ENCODE assay signal across 29 cellular contexts in the genomic region with DNA sequence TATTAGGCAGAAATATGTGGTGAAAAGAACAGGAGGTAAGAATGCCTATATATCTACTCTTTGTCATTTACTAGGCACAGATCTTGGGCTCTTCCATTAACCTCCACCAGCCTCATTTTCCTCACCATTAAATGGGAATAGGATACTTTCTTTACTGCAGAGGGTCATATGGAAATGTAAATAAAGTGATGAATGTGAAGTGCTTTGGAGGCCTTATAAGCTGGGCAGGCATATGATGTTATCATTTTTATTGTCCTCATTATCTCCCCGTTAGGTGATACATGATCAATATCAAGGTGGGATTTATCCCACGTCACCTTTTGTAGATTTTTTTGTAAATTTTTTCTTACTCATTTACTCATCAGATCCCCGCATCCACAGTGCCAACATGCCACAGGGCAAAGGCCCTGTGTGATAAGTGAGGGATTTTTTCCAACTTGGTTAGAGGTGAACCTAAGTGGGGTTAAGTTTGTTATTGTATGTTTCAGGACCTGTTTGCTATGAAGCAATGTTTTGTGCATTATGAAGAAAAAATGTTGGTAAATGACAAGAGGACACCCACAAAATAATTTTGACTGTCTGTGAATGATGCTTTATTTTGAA.
"Had no signal": no experiment of that assay in that cellular context is flagged by ENCODE, and none has a peak within 500 bp of the region (broad histone marks: within the 10 kb centered on the region; RNA-seq: fewer than 3 reads in every experiment).

No MANE protein-coding gene starts in this region.

- H3K27ac Mint-ChIP-seq: activated CD8-positive, alpha-beta T cell treated with anti-CD3 and anti-CD28 coated beads, Interleukin-2, amount 10 ng/mL, durations not matched to agents 7 days and 5 days; activated naive CD4-positive, alpha-beta T cell treated with anti-CD3 and anti-CD28 coated beads, Interleukin-2, amount 50 U/mL, for 72 hours; activated naive CD8-positive, alpha-beta T cell treated with anti-CD3 and anti-CD28 coated beads, Interleukin-2, amount 50 U/mL, for 24 hours; activated T-cell treated with anti-CD3 and anti-CD28 coated beads, Interleukin-2, amount 50 U/mL, for 24 hours; activated T-helper 1 cell treated with anti-CD3 and anti-CD28 coated beads, Interleukin-12 subunit alpha, Interleukin-12 subunit beta, Interleukin-2, Interleukin-4 antibody, amounts not matched to agents 30 ng/mL and 10 ng/mL and 1 ng/mL, durations not matched to agents 14 hours and 24 hours and 36 hours; IgD-negative memory B cell; T-helper 17 cell; WTC11 had no signal

- ATAC-seq: activated CD8-positive, alpha-beta T cell treated with anti-CD3 and anti-CD28 coated beads, Interleukin-2, amount 10 ng/mL, durations not matched to agents 7 days and 5 days; activated naive CD4-positive, alpha-beta T cell treated with anti-CD3 and anti-CD28 coated beads, Interleukin-2, amount 50 U/mL, for 72 hours; activated naive CD8-positive, alpha-beta T cell treated with anti-CD3 and anti-CD28 coated beads, Interleukin-2, amount 50 U/mL, for 24 hours; body of pancreas; PC-3; T-helper 17 cell; WTC11 had no signal

- H3K27ac ChIP-seq: ascending aorta, body of pancreas had no signal

- H3K36me3 Mint-ChIP-seq: activated naive CD4-positive, alpha-beta T cell treated with anti-CD3 and anti-CD28 coated beads, Interleukin-2, amount 50 U/mL, for 72 hours; IgD-negative memory B cell; WTC11 had no signal

- H3K4me1 ChIP-seq: ascending aorta, body of pancreas had no signal

- H3K9me3 ChIP-seq: ascending aorta, body of pancreas, MG63 had no signal

- DNase-seq: activated CD4-positive, alpha-beta T cell treated with anti-CD3 and anti-CD28 coated beads for 48 hours; activated CD4-positive, alpha-beta T cell treated with anti-CD3 and anti-CD28 coated beads, Interleukin-2, amount 50 U/mL, for 4 hours; activated CD4-positive, CD25-positive, alpha-beta regulatory T cell treated with anti-CD3 and anti-CD28 coated beads, Interleukin-2, amount 50 U/mL, for 72 hours; activated CD8-positive, alpha-beta memory T cell treated with anti-CD3 and anti-CD28 coated beads, Interleukin-2, amount 50 U/mL, for 48 hours; activated CD8-positive, alpha-beta T cell treated with anti-CD3 and anti-CD28 coated beads, Interleukin-2, amount 10 ng/mL, durations not matched to agents 7 days and 5 days; activated effector memory CD4-positive, alpha-beta T cell treated with Interleukin-2 at 50 U/mL for 16 hours; activated naive CD4-positive, alpha-beta T cell; activated naive CD8-positive, alpha-beta T cell treated with anti-CD3 and anti-CD28 coated beads, Interleukin-2, amount 50 U/mL, for 24 hours; activated T-cell treated with anti-CD3 and anti-CD28 coated beads, Interleukin-2, amount 50 U/mL, for 24 hours; amniotic stem cell; body of pancreas; KG1; MG63; MV-4-11; NCI-H1092 treated with DMSO at 0.1 percent for 48 hours; NCI-H1417 treated with DMSO at 0.1 percent for 48 hours; NCI-H1694; NCI-H2029; NCI-H226; NCI-H69; PC-3; SHP77 treated with DMSO at 0.1 percent for 48 hours; T-helper 17 cell; T-helper 9 cell had no signal

- H3K27me3 ChIP-seq: ascending aorta, body of pancreas, MG63 had no signal

- H3K27me3 Mint-ChIP-seq: activated T-cell treated with anti-CD3 and anti-CD28 coated beads, Interleukin-2, amount 50 U/mL, for 24 hours; IgD-negative memory B cell had no signal

- H3K4me1 Mint-ChIP-seq: activated naive CD8-positive, alpha-beta T cell treated with anti-CD3 and anti-CD28 coated beads, Interleukin-2, amount 50 U/mL, for 24 hours; IgD-negative memory B cell; T-helper 17 cell had no signal

- H3K9me3 Mint-ChIP-seq: activated naive CD4-positive, alpha-beta T cell treated with anti-CD3 and anti-CD28 coated beads, Interleukin-2, amount 50 U/mL, for 72 hours; activated naive CD8-positive, alpha-beta T cell treated with anti-CD3 and anti-CD28 coated beads, Interleukin-2, amount 50 U/mL, for 24 hours; activated T-cell treated with anti-CD3 and anti-CD28 coated beads, Interleukin-2, amount 50 U/mL, for 24 hours; activated T-helper 1 cell treated with anti-CD3 and anti-CD28 coated beads, Interleukin-12 subunit alpha, Interleukin-12 subunit beta, Interleukin-2, Interleukin-4 antibody, amounts not matched to agents 30 ng/mL and 10 ng/mL and 1 ng/mL, durations not matched to agents 14 hours and 24 hours and 36 hours; IgD-negative memory B cell; WTC11 had no signal

- H3K36me3 ChIP-seq: ascending aorta, MG63 had no signal

- H3K4me3 Mint-ChIP-seq: activated CD8-positive, alpha-beta T cell treated with anti-CD3 and anti-CD28 coated beads, Interleukin-2, amount 10 ng/mL, durations not matched to agents 7 days and 5 days; activated naive CD8-positive, alpha-beta T cell treated with anti-CD3 and anti-CD28 coated beads, Interleukin-2, amount 50 U/mL, for 24 hours; activated T-cell treated with anti-CD3 and anti-CD28 coated beads, Interleukin-2, amount 50 U/mL, for 24 hours; activated T-helper 1 cell treated with anti-CD3 and anti-CD28 coated beads, Interleukin-12 subunit alpha, Interleukin-12 subunit beta, Interleukin-2, Interleukin-4 antibody, amounts not matched to agents 30 ng/mL and 10 ng/mL and 1 ng/mL, durations not matched to agents 14 hours and 24 hours and 36 hours; IgD-negative memory B cell; T-helper 17 cell; WTC11 had no signal

- H3K4me3 ChIP-seq: ascending aorta, body of pancreas, MG63 had no signal
